In genomic region chr6:159645659-159646058, GRCh38 we compare ENCODE assay signal across 19 cellular contexts.
"Had no signal": no experiment of that assay in that cellular context is flagged by ENCODE, and none has a peak within 500 bp of the region (broad histone marks: within the 10 kb centered on the region; RNA-seq: fewer than 3 reads in every experiment).

No MANE protein-coding gene starts in this region.

- H3K27me3 ChIP-seq: body of pancreas, upper lobe of right lung had no signal

- H3K27ac Mint-ChIP-seq: activated naive CD4-positive, alpha-beta T cell treated with anti-CD3 and anti-CD28 coated beads, Interleukin-2, amount 10 ng/mL, durations not matched to agents 7 days and 5 days; activated T-helper 2 cell treated with anti-CD3 and anti-CD28 coated beads, Interferon-gamma antibody, Interleukin-2, Interleukin-4, amounts not matched to agents 10 μg/mL and 5 μg/mL and 100 μg/mL, durations not matched to agents 14 hours and 24 hours and 36 hours; dendritic cell treated with granulocyte-macrophage colony-stimulating factor and Interleukin-4, amounts not matched to agents 40 ng/mL and 50 ng/mL, for 4 days; memory B cell had no signal

- H3K9me3 Mint-ChIP-seq: activated naive CD4-positive, alpha-beta T cell treated with anti-CD3 and anti-CD28 coated beads, Interleukin-2, amount 10 ng/mL, durations not matched to agents 7 days and 5 days; activated T-helper 2 cell treated with anti-CD3 and anti-CD28 coated beads, Interferon-gamma antibody, Interleukin-2, Interleukin-4, amounts not matched to agents 10 μg/mL and 5 μg/mL and 100 μg/mL, durations not matched to agents 14 hours and 24 hours and 36 hours; dendritic cell treated with granulocyte-macrophage colony-stimulating factor and Interleukin-4, amounts not matched to agents 40 ng/mL and 50 ng/mL, for 4 days; natural killer cell; stimulated activated effector memory CD8-positive, alpha-beta T cell treated with anti-CD3 and anti-CD28 coated beads, Interleukin-12 subunit alpha, Interleukin-12 subunit beta, amount 100 ng/mL, for 72 hours had no signal

- H3K9me3 ChIP-seq: body of pancreas, upper lobe of right lung had no signal

- H3K36me3 Mint-ChIP-seq: activated naive CD4-positive, alpha-beta T cell treated with anti-CD3 and anti-CD28 coated beads, Interleukin-2, amount 10 ng/mL, durations not matched to agents 7 days and 5 days; natural killer cell; stimulated activated effector memory CD8-positive, alpha-beta T cell treated with anti-CD3 and anti-CD28 coated beads, Interleukin-12 subunit alpha, Interleukin-12 subunit beta, amount 100 ng/mL, for 72 hours had no signal

- H3K4me1 Mint-ChIP-seq: activated naive CD4-positive, alpha-beta T cell treated with anti-CD3 and anti-CD28 coated beads, Interleukin-2, amount 10 ng/mL, durations not matched to agents 7 days and 5 days; memory B cell had no signal

- H3K4me1 ChIP-seq: body of pancreas, foreskin keratinocyte, upper lobe of right lung had no signal

- H3K27me3 Mint-ChIP-seq: activated naive CD4-positive, alpha-beta T cell treated with anti-CD3 and anti-CD28 coated beads, Interleukin-2, amount 10 ng/mL, durations not matched to agents 7 days and 5 days; dendritic cell treated with granulocyte-macrophage colony-stimulating factor and Interleukin-4, amounts not matched to agents 40 ng/mL and 50 ng/mL, for 4 days; memory B cell had no signal

- H3K4me3 Mint-ChIP-seq: activated naive CD4-positive, alpha-beta T cell treated with anti-CD3 and anti-CD28 coated beads, Interleukin-2, amount 10 ng/mL, durations not matched to agents 7 days and 5 days; dendritic cell treated with granulocyte-macrophage colony-stimulating factor and Interleukin-4, amounts not matched to agents 40 ng/mL and 50 ng/mL, for 4 days; memory B cell; stimulated activated effector memory CD8-positive, alpha-beta T cell treated with anti-CD3 and anti-CD28 coated beads, Interleukin-12 subunit alpha, Interleukin-12 subunit beta, amount 100 ng/mL, for 72 hours had no signal

- H3K4me3 ChIP-seq: body of pancreas, smooth muscle cell, upper lobe of right lung had no signal

- H3K4me2 ChIP-seq: smooth muscle cell had no signal

- DNase-seq: activated CD4-positive, alpha-beta T cell treated with anti-CD3 and anti-CD28 coated beads, Interleukin-2, amount 50 U/mL, for 1 hour; activated naive CD4-positive, alpha-beta T cell treated with anti-CD3 and anti-CD28 coated beads, Interleukin-2, amount 10 ng/mL, durations not matched to agents 7 days and 5 days; activated T-cell treated with anti-CD3 and anti-CD28 coated beads for 4 hours; amniotic stem cell; body of pancreas; erythroblast; foreskin keratinocyte; head of caudate nucleus; natural killer cell; nucleus accumbens; right cardiac atrium; substantia nigra; T-helper 2 cell; upper lobe of right lung had no signal

- ATAC-seq: body of pancreas; foreskin keratinocyte; right cardiac atrium; stimulated activated effector memory CD8-positive, alpha-beta T cell treated with anti-CD3 and anti-CD28 coated beads, Interleukin-12 subunit alpha, Interleukin-12 subunit beta, amount 100 ng/mL, for 72 hours; upper lobe of right lung had no signal

- H3K27ac ChIP-seq: body of pancreas, foreskin keratinocyte, upper lobe of right lung had no signal

- H3K36me3 ChIP-seq: upper lobe of right lung had no signal
